Comparison of ENCODE assay signal across 20 cellular contexts in the genomic region with DNA sequence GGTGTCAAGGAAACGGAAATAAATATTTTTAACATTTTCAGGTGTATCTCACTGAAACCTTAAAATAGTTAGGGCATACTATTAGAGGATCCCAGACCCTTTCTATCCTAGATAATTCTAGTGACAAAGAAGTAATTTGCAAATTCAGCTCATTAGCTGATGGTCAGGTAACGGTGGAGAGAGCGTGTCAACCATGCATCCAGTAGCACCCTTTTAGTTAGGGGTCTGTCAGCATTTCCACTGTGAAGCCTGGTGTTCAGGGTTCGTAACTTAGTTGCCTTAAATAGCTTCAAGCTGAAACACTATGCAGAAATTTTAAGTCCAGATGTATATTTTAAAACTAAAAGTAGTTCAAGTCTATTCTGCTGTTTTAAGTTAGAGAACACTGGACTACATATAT. TPM values are rescaled to one million over a fixed set of nuclear protein-coding genes. Genes with fewer than 3 reads are reported as not detected.
A peak's percentile ranks its signal among the peaks of the same experiment; 100 is the strongest.
DNase-seq lines count a peak whose midpoint lies in the region; ATAC-seq and TF ChIP-seq lines count a peak whose summit lies in the region.
"Had no signal": no experiment of that assay in that cellular context is flagged by ENCODE, and none has a peak within 500 bp of the region (broad histone marks: within the 10 kb centered on the region; RNA-seq: fewer than 3 reads in every experiment).

No MANE protein-coding gene starts in this region.

- H2AK5ac ChIP-seq in H9 (ENCODE audit: insufficient read length, low read length) = no peak overlapping the region

- H3K9me3 ChIP-seq in SU-DHL-6 (ENCODE audit: insufficient read depth, low read length) (no peaks in the 10 kb centered on the region), H9 (ENCODE audit: control insufficient read depth, low read depth, low read length) (no peaks in the 10 kb centered on the region)
- H3K9me3 ChIP-seq: BLaER1, psoas muscle, SK-N-SH, spleen had no signal

- intact Hi-C loops in activated CD4-positive, alpha-beta T cell treated with anti-CD3 and anti-CD28 coated beads for 36 hours (cut with DNase I, micrococcal nuclease) = no loop called here
- intact Hi-C loops in activated CD4-positive, alpha-beta T cell treated with anti-CD3 and anti-CD28 coated beads, Interleukin-2, amount 10 ng/mL, durations not matched to agents 24 days and 14 days (cut with micrococcal nuclease) = loop anchor here (10.0 kb wide), 1 partner anchor 589 kb away; a partner anchor contains a TSS
- intact Hi-C loops in posterior vena cava (cut with DNase I) = no loop called here

- H3K9me3 Mint-ChIP-seq in activated CD4-positive, alpha-beta T cell treated with anti-CD3 and anti-CD28 coated beads for 36 hours (ENCODE audit: low read depth) = no peaks in the 10 kb centered on the region
- H3K9me3 Mint-ChIP-seq in activated CD4-positive, alpha-beta T cell treated with anti-CD3 and anti-CD28 coated beads, Interleukin-2, amount 10 ng/mL, durations not matched to agents 24 days and 14 days = no peaks in the 10 kb centered on the region
- H3K9me3 Mint-ChIP-seq in IgD-negative memory B cell (peaks cover 0 to 2% (median 0%) of the 10 kb centered on the region in 3 donors), immature natural killer cell (peaks cover 0 to 2% (median 0%) of the 10 kb centered on the region in 6 donors), H9 (no peaks in the 10 kb centered on the region; a peak in 1 of 5 replicates)
- H3K9me3 Mint-ChIP-seq: central memory CD8-positive, alpha-beta T cell had no signal

- H3K27me3 ChIP-seq in SU-DHL-6 (ENCODE audit: low read length) (no peaks in the 10 kb centered on the region), H9 (ENCODE audit: insufficient read depth, low read length) (peaks cover 10% of the 10 kb centered on the region; the same call in 1 of the 2 replicates)

- peaks cover 47% of the 10 kb centered on the region for H3K4me1 Mint-ChIP-seq in activated CD4-positive, alpha-beta T cell treated with anti-CD3 and anti-CD28 coated beads for 36 hours
- H3K4me1 Mint-ChIP-seq in activated CD4-positive, alpha-beta T cell treated with anti-CD3 and anti-CD28 coated beads, Interleukin-2, amount 10 ng/mL, durations not matched to agents 24 days and 14 days = peaks cover 46% of the 10 kb centered on the region
- H3K4me1 Mint-ChIP-seq in IgD-negative memory B cell (peaks cover 9 to 27% (median 19%) of the 10 kb centered on the region in 3 donors), immature natural killer cell (peaks cover 30 to 72% of the 10 kb centered on the region in 2 donors), H9 (peaks cover 11 to 12% of the 10 kb centered on the region in 2 experiments)

- no peak for DNase-seq in activated CD4-positive, alpha-beta T cell treated with anti-CD3 and anti-CD28 coated beads for 36 hours
- no peak for DNase-seq in activated CD4-positive, alpha-beta T cell treated with anti-CD3 and anti-CD28 coated beads, Interleukin-2, amount 10 ng/mL, durations not matched to agents 24 days and 14 days
- DNase-seq in immature natural killer cell (no peak), posterior vena cava (ENCODE audit: low spot score) (no peak), Ammon's horn (ENCODE audit: low spot score) (no peak), H9 (no peak)
- DNase-seq: activated CD4-positive, alpha-beta T cell treated with anti-CD3 and anti-CD28 coated beads, Interleukin-2, amount 50 U/mL, for 4 hours; activated effector memory CD4-positive, alpha-beta T cell treated with Interleukin-2 at 50 U/mL for 16 hours; left colon; NCI-H2227 treated with DMSO at 0.1 percent for 48 hours; psoas muscle; SK-N-SH; spleen; stimulated activated CD8-positive, alpha-beta memory T cell treated with anti-CD3 and anti-CD28 coated beads, Interleukin-4, amount 100 ng/mL, for 48 hours had no signal

- no peak overlapping the region for H2BK20ac ChIP-seq in H9 (ENCODE audit: low read depth, low read length, poor library complexity, severe bottlenecking)

- H3K79me1 ChIP-seq in H9 (ENCODE audit: insufficient read depth, low read depth, low read length, poor library complexity, severe bottlenecking) = no peaks in the 10 kb centered on the region

- no peak overlapping the region for H2BK15ac ChIP-seq in H9 (ENCODE audit: low read depth, low read length)

- peak overlapping the region; percentile 13 for H3K4me3 ChIP-seq in SU-DHL-6 (ENCODE audit: insufficient read depth, low read length, poor library complexity, severe bottlenecking)
- H3K4me3 ChIP-seq: BLaER1, GM12878, psoas muscle, spleen had no signal

- no CpG with 5 or more reads among the region's 4 CpGs for WGBS in H9 (ENCODE audit: extremely low coverage, insufficient read length, low lambda C conversion rate)

- H3K56ac ChIP-seq in H9 (ENCODE audit: insufficient read length, low read depth, low read length) = no peak overlapping the region

- no peak overlapping the region for H2BK120ac ChIP-seq in H9 (ENCODE audit: low read depth, low read length, poor library complexity, severe bottlenecking)

- peaks cover 21% of the 10 kb centered on the region for H3K23me2 ChIP-seq in H9 (ENCODE audit: insufficient read length, low read depth, low read length, poor library complexity, severe bottlenecking)

- no peak overlapping the region for H4K5ac ChIP-seq in H9 (ENCODE audit: insufficient read length, low read depth, low read length)

- H2BK12ac ChIP-seq in H9 (ENCODE audit: insufficient read length, low read depth, low read length) = no peak overlapping the region

- H3K27ac ChIP-seq in SU-DHL-6 (ENCODE audit: low read depth, low read length) (peak overlapping the region; percentile 84), H9 (ENCODE audit: insufficient read length, low read depth, low read length) (no peak overlapping the region)
- H3K27ac ChIP-seq: BLaER1, psoas muscle had no signal

- peak overlapping the region; percentile 32 for H3K4me3 Mint-ChIP-seq in activated CD4-positive, alpha-beta T cell treated with anti-CD3 and anti-CD28 coated beads for 36 hours
- no peak overlapping the region for H3K4me3 Mint-ChIP-seq in activated CD4-positive, alpha-beta T cell treated with anti-CD3 and anti-CD28 coated beads, Interleukin-2, amount 10 ng/mL, durations not matched to agents 24 days and 14 days
- H3K4me3 Mint-ChIP-seq in IgD-negative memory B cell (peak overlapping the region in 3 of 4 donors; percentile 57 to 87 (median 72)), immature natural killer cell (peak overlapping the region in 3 of 5 donors; percentile 2 to 55 (median 32)), H9 (no peak overlapping the region)
- H3K4me3 Mint-ChIP-seq: central memory CD8-positive, alpha-beta T cell had no signal

- POLR2A ChIA-PET in activated CD4-positive, alpha-beta T cell treated with anti-CD3 and anti-CD28 coated beads for 36 hours (lab: Charles Lee) = no interaction called here

- no peak overlapping the region for H3K4ac ChIP-seq in H9 (ENCODE audit: low read depth, low read length)

- H3K18ac ChIP-seq in H9 (ENCODE audit: insufficient read length, low read depth, low read length) = no peak overlapping the region

- H3K27me3 Mint-ChIP-seq in activated CD4-positive, alpha-beta T cell treated with anti-CD3 and anti-CD28 coated beads for 36 hours = peaks cover 4% of the 10 kb centered on the region
- H3K27me3 Mint-ChIP-seq in activated CD4-positive, alpha-beta T cell treated with anti-CD3 and anti-CD28 coated beads, Interleukin-2, amount 10 ng/mL, durations not matched to agents 24 days and 14 days = peaks cover 11% of the 10 kb centered on the region
- peaks cover 25% of the 10 kb centered on the region for H3K27me3 Mint-ChIP-seq in IgD-negative memory B cell
- H3K27me3 Mint-ChIP-seq in immature natural killer cell (ENCODE audit: low read depth in 3 of 3) = peaks cover 11 to 22% (median 16%) of the 10 kb centered on the region in 3 donors
- peaks cover 49% of the 10 kb centered on the region for H3K27me3 Mint-ChIP-seq in H9 (ENCODE audit: low read depth)

- H3K9me2 ChIP-seq in SU-DHL-6 (replicated peaks; ENCODE audit: insufficient read depth, low read length) = no peaks in the 10 kb centered on the region

- H3K36me3 ChIP-seq in SU-DHL-6 (ENCODE audit: low read length) = no peaks in the 10 kb centered on the region
- H3K36me3 ChIP-seq: BLaER1, spleen had no signal

- no peaks in the 10 kb centered on the region for H4K20me1 ChIP-seq in SU-DHL-6 (ENCODE audit: low read depth, low read length)
- no peaks in the 10 kb centered on the region for H4K20me1 ChIP-seq in H9 (ENCODE audit: control insufficient read depth, insufficient read depth, insufficient read length)

- no peak for ATAC-seq in activated CD4-positive, alpha-beta T cell treated with anti-CD3 and anti-CD28 coated beads for 36 hours
- ATAC-seq: GM12878, left colon, Panc1, psoas muscle had no signal

- no peaks in the 10 kb centered on the region for H3K4me1 ChIP-seq in H9 (ENCODE audit: insufficient read depth, low read length)

- CTCF ChIA-PET in activated CD4-positive, alpha-beta T cell treated with anti-CD3 and anti-CD28 coated beads for 36 hours (lab: Charles Lee) = interaction anchor here (0.7 to 1.6 kb wide), 4 partner anchors 11 to 70 kb away, joined by 3 to 4 read pairs (median 3); no protein-coding TSS in a partner anchor

- no peak overlapping the region for H3K23ac ChIP-seq in H9 (ENCODE audit: insufficient read length, low read depth, low read length)

- H3K79me2 ChIP-seq in SU-DHL-6 (ENCODE audit: insufficient read depth, low read length) (0 out of 2 replicates have a peak, but pooled peaks cover 4% of the 10 kb centered on the region), H9 (ENCODE audit: insufficient read depth, low read length) (no peaks in the 10 kb centered on the region)

- H2AFZ ChIP-seq in SU-DHL-6 (ENCODE audit: low read depth, low read length, severe bottlenecking) (no peak overlapping the region), H9 (ENCODE audit: low read length) (no peak overlapping the region)

- no peak overlapping the region for H4K8ac ChIP-seq in H9 (replicated peaks; ENCODE audit: insufficient read length, low read depth, low read length)

- H2BK5ac ChIP-seq in H9 (ENCODE audit: insufficient read length, low read length) = no peak overlapping the region

- peaks cover 39% of the 10 kb centered on the region for H3F3A ChIP-seq in SU-DHL-6 (ENCODE audit: insufficient read depth)

- H3K4me2 ChIP-seq in SU-DHL-6 (ENCODE audit: low read depth, low read length, poor library complexity, severe bottlenecking) (peak overlapping the region; percentile 89), H9 (ENCODE audit: insufficient read depth, insufficient read length, low read length) (no peak overlapping the region)
- H3K4me2 ChIP-seq: BLaER1, SK-N-SH had no signal

- no peak overlapping the region for H3K14ac ChIP-seq in H9 (ENCODE audit: insufficient read depth, low read length)

- peak overlapping the region; percentile 16; the same call in 1 of the 2 replicates for H3K9ac ChIP-seq in SU-DHL-6 (ENCODE audit: low read length)
- no peak overlapping the region for H3K9ac ChIP-seq in H9 (ENCODE audit: extremely low read depth, insufficient read length, low read length)
- H3K9ac ChIP-seq: BLaER1, SK-N-SH had no signal

- no peak for TF ChIP-seq CTCF in SU-DHL-6 (IDR thresholded peaks at IDR 0.05; ENCODE audit: insufficient read depth, low read length, poor library complexity, severe bottlenecking)
- TF ChIP-seq CTCF in H9 (conservative IDR thresholded peaks at IDR 0.05) = no peak

- H4K91ac ChIP-seq in H9 (ENCODE audit: insufficient read length, low read depth, low read length) = no peak overlapping the region

- peaks cover 32% of the 10 kb centered on the region for H3K36me3 Mint-ChIP-seq in activated CD4-positive, alpha-beta T cell treated with anti-CD3 and anti-CD28 coated beads for 36 hours (ENCODE audit: low read depth)
- H3K36me3 Mint-ChIP-seq in activated CD4-positive, alpha-beta T cell treated with anti-CD3 and anti-CD28 coated beads, Interleukin-2, amount 10 ng/mL, durations not matched to agents 24 days and 14 days (ENCODE audit: low read depth) = peaks cover 23% of the 10 kb centered on the region
- H3K36me3 Mint-ChIP-seq in IgD-negative memory B cell = no peaks in the 10 kb centered on the region
- no peaks in the 10 kb centered on the region for H3K36me3 Mint-ChIP-seq in immature natural killer cell
- H3K36me3 Mint-ChIP-seq in H9 (ENCODE audit: insufficient read depth in 1 of 3, low read depth in 3 of 3) = no peaks in the 10 kb centered on the region

- H3K27ac Mint-ChIP-seq in activated CD4-positive, alpha-beta T cell treated with anti-CD3 and anti-CD28 coated beads for 36 hours = peak overlapping the region; percentile 63
- no peak overlapping the region for H3K27ac Mint-ChIP-seq in activated CD4-positive, alpha-beta T cell treated with anti-CD3 and anti-CD28 coated beads, Interleukin-2, amount 10 ng/mL, durations not matched to agents 24 days and 14 days
- H3K27ac Mint-ChIP-seq in IgD-negative memory B cell = peak overlapping the region in 1 of 3 donors; percentile 53
- no peak overlapping the region for H3K27ac Mint-ChIP-seq in immature natural killer cell
- H3K27ac Mint-ChIP-seq in H9 = no peak overlapping the region

- H3T11ph ChIP-seq in H9 (ENCODE audit: low read length) = no peak overlapping the region

RNA-seq across cellular contexts. Expression of a gene that starts 48.5 kb away (rescaled TPM):
- total RNA-seq in activated CD4-positive, alpha-beta T cell treated with anti-CD3 and anti-CD28 coated beads for 36 hours = 10 to 100 TPM; 15.5 TPM
- total RNA-seq in activated CD4-positive, alpha-beta T cell treated with anti-CD3 and anti-CD28 coated beads, Interleukin-2, amount 10 ng/mL, durations not matched to agents 24 days and 14 days = 12.4 and 13.0 TPM in 2 replicates
- 8.5 TPM for polyA plus RNA-seq in IgD-negative memory B cell
- polyA plus RNA-seq in immature natural killer cell = 10 to 100 TPM in 1 of 3 donors, 1 to 10 TPM in 2; 3.4 to 12.5 (median 8.8) TPM
- total RNA-seq in posterior vena cava = 10 to 100 TPM in 1 of 2 donors, 1 to 10 TPM in 1; 7.9 to 10.3 TPM
- total RNA-seq in H9 (2021) = 22.5 and 22.7 TPM in 2 replicates

Comparison
In these comparisons a context has a peak if more than half of its experiments do, and no peak if none do; other contexts are left out.
1. H3K4me3 Mint-ChIP-seq: peak in activated CD4-positive, alpha-beta T cell treated with anti-CD3 and anti-CD28 coated beads for 36 hours (single experiment), IgD-negative memory B cell (3 of 4) and immature natural killer cell (3 of 5); none in activated CD4-positive, alpha-beta T cell treated with anti-CD3 and anti-CD28 coated beads, Interleukin-2, amount 10 ng/mL, durations not matched to agents 24 days and 14 days (single experiment) and H9 (0 of 2).